In the genomic region with DNA sequence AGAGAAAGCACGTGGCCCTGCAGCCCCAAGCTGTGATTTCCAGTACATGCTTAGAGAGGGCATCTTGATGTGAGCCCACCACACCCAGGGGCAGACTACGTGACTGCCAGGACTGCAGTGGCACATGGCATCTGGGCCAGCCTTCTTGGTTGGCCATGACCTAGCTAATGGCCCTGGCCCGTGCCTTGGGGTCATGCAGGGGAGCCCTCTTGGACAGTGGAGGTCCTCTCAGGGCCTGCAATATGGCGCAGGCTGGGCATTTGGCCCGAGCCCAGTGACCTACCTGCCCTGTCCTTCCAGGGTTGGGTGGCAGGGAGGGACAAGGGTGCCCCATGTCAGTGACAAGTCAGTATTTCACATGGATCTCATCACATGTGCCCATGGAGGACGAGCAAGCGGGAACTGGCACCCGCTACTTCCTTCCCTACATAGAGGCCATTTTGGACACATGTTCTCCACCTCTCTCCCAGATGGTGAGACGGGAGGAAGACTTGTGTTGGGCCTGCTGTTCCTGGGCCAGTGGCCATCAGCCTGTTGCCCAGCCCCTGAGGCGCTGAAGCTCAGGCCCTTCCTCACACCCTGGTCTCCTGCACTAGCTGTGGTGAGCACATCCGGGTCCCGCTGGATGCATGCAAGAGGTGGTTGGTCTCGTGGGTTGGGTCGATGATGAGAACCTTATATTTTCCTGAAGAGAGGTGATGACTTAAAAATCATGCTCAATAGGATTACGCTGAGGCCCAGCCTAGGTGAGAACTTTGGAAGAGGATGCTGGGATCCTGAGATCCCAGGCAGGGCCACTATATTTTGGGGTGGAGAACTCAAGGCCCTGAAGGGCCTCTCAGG, we compare ENCODE assay signal across 18 cellular contexts.
A peak's percentile ranks its signal among the peaks of the same experiment; 100 is the strongest.
DNase-seq lines count a peak whose midpoint lies in the region; ATAC-seq and TF ChIP-seq lines count a peak whose summit lies in the region.
"Had no signal": no experiment of that assay in that cellular context is flagged by ENCODE, and none has a peak within 500 bp of the region (broad histone marks: within the 10 kb centered on the region; RNA-seq: fewer than 3 reads in every experiment).

No MANE protein-coding gene starts in this region.

- H3K27ac ChIP-seq in lower lobe of right lung: no peak overlapping the region
- no peak overlapping the region for H3K27ac ChIP-seq in suprapubic skin
- H3K27ac ChIP-seq: 22Rv1 had no signal

- no peak for TF ChIP-seq POLR2A in suprapubic skin (IDR thresholded peaks at IDR 0.05)

- H3K9me3 ChIP-seq in lower lobe of right lung: peaks cover 10% of the 10 kb centered on the region
- peaks cover 33% of the 10 kb centered on the region for H3K9me3 ChIP-seq in suprapubic skin

- H3K4me3 Mint-ChIP-seq in chondrocyte (ENCODE audit: unreplicated experiment): no peak overlapping the region
- H3K4me3 Mint-ChIP-seq: activated T-helper 17 cell treated with anti-CD3 and anti-CD28 coated beads, Interleukin-2, amount 50 U/mL, for 72 hours; neural crest cell had no signal

- intact Hi-C loops in lower lobe of right lung (cut with DNase I): no loop called here

- peaks cover 33% of the 10 kb centered on the region for H3K9me3 Mint-ChIP-seq in chondrocyte (ENCODE audit: low read depth)
- H3K9me3 Mint-ChIP-seq: activated T-helper 17 cell treated with anti-CD3 and anti-CD28 coated beads, Interleukin-2, amount 50 U/mL, for 72 hours had no signal

- no peaks in the 10 kb centered on the region for H3K4me1 Mint-ChIP-seq in chondrocyte (ENCODE audit: low read depth)
- H3K4me1 Mint-ChIP-seq: activated T-helper 17 cell treated with anti-CD3 and anti-CD28 coated beads, Interleukin-2, amount 50 U/mL, for 72 hours; neural crest cell had no signal

- H3K27me3 ChIP-seq in lower lobe of right lung (ENCODE audit: low read depth) (no peaks in the 10 kb centered on the region), suprapubic skin (no peaks in the 10 kb centered on the region)

- H3K4me1 ChIP-seq in lower lobe of right lung (no peaks in the 10 kb centered on the region), suprapubic skin (no peaks in the 10 kb centered on the region)

- TF ChIP-seq CTCF in chondrocyte (IDR thresholded peaks at IDR 0.05): no peak
- no peak for TF ChIP-seq CTCF in lower lobe of right lung (IDR thresholded peaks at IDR 0.05)
- TF ChIP-seq CTCF in suprapubic skin (IDR thresholded peaks at IDR 0.05): no peak

- peak; percentile 15 for DNase-seq in activated CD4-positive, CD25-positive, alpha-beta regulatory T cell treated with anti-CD3 and anti-CD28 coated beads, Interleukin-2, amount 50 U/mL, for 72 hours
- no peak for DNase-seq in activated CD4-positive, CD25-positive, alpha-beta regulatory T cell (lab: John Stamatoyannopoulos, UW)
- DNase-seq in chondrocyte (ENCODE audit: low spot score) (peak; percentile 68), lower lobe of right lung (peak; percentile 29), suprapubic skin (ENCODE audit: low spot score in 2 of 2) (peak; percentile 40 to 75), COLO829 (ENCODE audit: low spot score) (no peak), NCI-H1436 treated with DMSO at 0.1 percent for 48 hours (lab: John Stamatoyannopoulos, UW) (no peak)
- DNase-seq: activated CD4-positive, alpha-beta T cell treated with anti-CD3 and anti-CD28 coated beads, Interleukin-2, amount 50 U/mL, for 48 hours; central memory CD4-positive, alpha-beta T cell; H7; IMR-90; MM.1S; NCI-H1694 treated with DMSO at 0.1 percent for 48 hours; NCI-H345 had no signal

- no peaks in the 10 kb centered on the region for H3K36me3 Mint-ChIP-seq in chondrocyte (ENCODE audit: low read depth)

- H3K36me3 ChIP-seq in lower lobe of right lung (no peaks in the 10 kb centered on the region), suprapubic skin (no peaks in the 10 kb centered on the region)

- no peak for TF ChIP-seq EP300 in suprapubic skin (IDR thresholded peaks at IDR 0.05)

- H3K27me3 Mint-ChIP-seq in chondrocyte (ENCODE audit: low read depth): no peaks in the 10 kb centered on the region
- H3K27me3 Mint-ChIP-seq: activated T-helper 17 cell treated with anti-CD3 and anti-CD28 coated beads, Interleukin-2, amount 50 U/mL, for 72 hours had no signal

- H3K27ac Mint-ChIP-seq in chondrocyte (ENCODE audit: unreplicated experiment): no peak overlapping the region
- H3K27ac Mint-ChIP-seq: activated T-helper 17 cell treated with anti-CD3 and anti-CD28 coated beads, Interleukin-2, amount 50 U/mL, for 72 hours had no signal

- ATAC-seq in lower lobe of right lung (no peak), HG03521 (IDR thresholded peaks at IDR 0.05; ENCODE audit: unreplicated experiment) (no peak)
- ATAC-seq: activated T-helper 17 cell treated with anti-CD3 and anti-CD28 coated beads, Interleukin-2, amount 50 U/mL, for 72 hours had no signal

- WGBS in suprapubic skin: 91% methylated on average over 10 of the region's 15 CpGs

- no peak overlapping the region for H3K4me3 ChIP-seq in lower lobe of right lung
- no peak overlapping the region for H3K4me3 ChIP-seq in suprapubic skin

Comparison
In these comparisons a context has a peak if more than half of its experiments do, and no peak if none do; other contexts are left out.
1. DNase-seq: peak in activated CD4-positive, CD25-positive, alpha-beta regulatory T cell treated with anti-CD3 and anti-CD28 coated beads, Interleukin-2, amount 50 U/mL, for 72 hours (single experiment), chondrocyte (single experiment), lower lobe of right lung (single experiment) and suprapubic skin (2 of 2); none in activated CD4-positive, CD25-positive, alpha-beta regulatory T cell (0 of 4), COLO829 (single experiment) and NCI-H1436 treated with DMSO at 0.1 percent for 48 hours (single experiment).